9 cellular contexts compared by ENCODE assay signal in the genomic region with DNA sequence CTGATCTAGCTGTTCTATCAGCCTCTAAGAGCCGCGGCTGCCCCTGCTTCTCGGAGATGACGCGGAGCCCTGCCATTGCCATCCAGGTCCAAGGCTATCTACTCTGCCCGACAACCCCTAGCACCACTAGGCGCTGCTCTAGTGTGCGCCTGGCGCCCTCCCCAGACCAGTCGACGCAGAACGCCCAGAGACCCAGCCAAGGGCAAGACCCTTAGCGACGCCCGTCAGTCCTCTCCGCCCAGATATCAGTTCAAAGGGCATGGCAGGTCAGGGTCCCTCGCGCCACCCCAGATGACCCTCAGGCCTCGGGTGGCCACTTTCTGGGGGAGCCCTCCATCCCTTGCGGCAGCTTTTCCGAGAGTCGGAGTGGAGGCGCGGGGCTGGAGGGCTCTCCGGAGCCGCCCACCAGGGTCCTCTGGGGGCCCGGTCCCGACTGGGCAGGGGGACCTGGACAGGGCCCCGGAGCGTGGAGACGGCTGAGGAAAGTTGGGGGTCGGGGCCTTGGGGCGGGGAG. TPM values are rescaled to one million over a fixed set of nuclear protein-coding genes. Genes with fewer than 3 reads are reported as not detected.
DNase-seq lines count a peak whose midpoint lies in the region; ATAC-seq and TF ChIP-seq lines count a peak whose summit lies in the region.
"Had no signal": no experiment of that assay in that cellular context is flagged by ENCODE, and none has a peak within 500 bp of the region (broad histone marks: within the 10 kb centered on the region; RNA-seq: fewer than 3 reads in every experiment).

No MANE protein-coding gene starts in this region.

- peaks cover 7% of the 10 kb centered on the region for H3K4me1 Mint-ChIP-seq in glutamatergic neuron (ENCODE audit: low read depth, unreplicated experiment)

- H3K27ac Mint-ChIP-seq in glutamatergic neuron (ENCODE audit: unreplicated experiment): no peak overlapping the region

- H3K9me3 Mint-ChIP-seq in glutamatergic neuron (ENCODE audit: unreplicated experiment): peaks cover 3% of the 10 kb centered on the region

- H3K9me3 ChIP-seq in RWPE2 (ENCODE audit: severe bottlenecking) (no peaks in the 10 kb centered on the region), neuron (ENCODE audit: low read length) (no peaks in the 10 kb centered on the region)
- H3K9me3 ChIP-seq: neutrophil had no signal

- no peaks in the 10 kb centered on the region for H3K36me3 Mint-ChIP-seq in glutamatergic neuron (ENCODE audit: unreplicated experiment)

- H3K27me3 ChIP-seq in RWPE2 (ENCODE audit: insufficient read depth, poor library complexity, severe bottlenecking) (peaks cover 47% of the 10 kb centered on the region), neuron (ENCODE audit: insufficient read depth, low read length) (peaks cover 34% of the 10 kb centered on the region)

- peak; percentile 20 for TF ChIP-seq CTCF in RWPE2 (IDR thresholded peaks at IDR 0.05; ENCODE audit: poor library complexity, severe bottlenecking)
- no peak for TF ChIP-seq CTCF in glutamatergic neuron (IDR thresholded peaks at IDR 0.05; ENCODE audit: partially characterized antibody, unreplicated experiment)

- H3K27ac ChIP-seq in RWPE2 (ENCODE audit: poor library complexity, severe bottlenecking): no peak overlapping the region
- H3K27ac ChIP-seq: neutrophil had no signal

- H3K36me3 ChIP-seq in RWPE2 (ENCODE audit: low read depth) (no peaks in the 10 kb centered on the region), neuron (ENCODE audit: insufficient read depth, low read length) (no peaks in the 10 kb centered on the region)
- H3K36me3 ChIP-seq: neutrophil had no signal

- H2AFZ ChIP-seq in neuron (ENCODE audit: low read depth, low read length): peak overlapping the region; percentile 66

- ATAC-seq in RWPE2 (ENCODE audit: low read depth) (peak; percentile 50; the same call in 1 of the 3 replicates), GM21367 (IDR thresholded peaks at IDR 0.05; ENCODE audit: unreplicated experiment) (no peak)

- H3K4me3 Mint-ChIP-seq in glutamatergic neuron (ENCODE audit: unreplicated experiment): peak overlapping the region; percentile 89

- H3K4me1 ChIP-seq in RWPE2 (ENCODE audit: insufficient read depth, poor library complexity, severe bottlenecking): no peaks in the 10 kb centered on the region
- peaks cover 13% of the 10 kb centered on the region for H3K4me1 ChIP-seq in neuron (ENCODE audit: insufficient read depth, low read length)

- DNase-seq in DMS153 treated with DMSO at 0.1 percent for 48 hours (lab: John Stamatoyannopoulos, UW; ENCODE audit: unreplicated experiment) (peak; percentile 71), HuH-7 (ENCODE audit: low spot score) (peak; percentile 42), RWPE2 (ENCODE audit: low spot score) (no peak), glutamatergic neuron (peak; percentile 85)
- DNase-seq in stimulated activated CD8-positive, alpha-beta memory T cell treated with anti-CD3 and anti-CD28 coated beads, Interleukin-4, amount 100 ng/mL, for 48 hours: no peak
- no peak for DNase-seq in stimulated activated CD4-positive, alpha-beta T cell treated with anti-CD3 and anti-CD28 coated beads, Interleukin-12 subunit alpha, Interleukin-12 subunit beta, amount 100 ng/mL, for 4 hours

- H3K4me3 ChIP-seq in RWPE2 (ENCODE audit: severe bottlenecking) (peak overlapping the region; percentile 16), neuron (ENCODE audit: low read length) (peak overlapping the region; percentile 39)

- H3K27me3 Mint-ChIP-seq in glutamatergic neuron (ENCODE audit: unreplicated experiment): peaks cover 7% of the 10 kb centered on the region

RNA-seq across cellular contexts. Expression of a gene that starts 0.4 kb away (rescaled TPM):
- total RNA-seq in glutamatergic neuron (ENCODE audit: unreplicated experiment): 3.1 TPM

Comparison
In these comparisons a context has a peak if more than half of its experiments do, and no peak if none do; other contexts are left out.
1. DNase-seq: peak in DMS153 treated with DMSO at 0.1 percent for 48 hours (single experiment), HuH-7 (single experiment) and glutamatergic neuron (single experiment); none in RWPE2 (single experiment), stimulated activated CD8-positive, alpha-beta memory T cell treated with anti-CD3 and anti-CD28 coated beads, Interleukin-4, amount 100 ng/mL, for 48 hours (single experiment) and stimulated activated CD4-positive, alpha-beta T cell treated with anti-CD3 and anti-CD28 coated beads, Interleukin-12 subunit alpha, Interleukin-12 subunit beta, amount 100 ng/mL, for 4 hours (single experiment).